Comparison of ENCODE assay signal across 1 cellular context in the genomic region with DNA sequence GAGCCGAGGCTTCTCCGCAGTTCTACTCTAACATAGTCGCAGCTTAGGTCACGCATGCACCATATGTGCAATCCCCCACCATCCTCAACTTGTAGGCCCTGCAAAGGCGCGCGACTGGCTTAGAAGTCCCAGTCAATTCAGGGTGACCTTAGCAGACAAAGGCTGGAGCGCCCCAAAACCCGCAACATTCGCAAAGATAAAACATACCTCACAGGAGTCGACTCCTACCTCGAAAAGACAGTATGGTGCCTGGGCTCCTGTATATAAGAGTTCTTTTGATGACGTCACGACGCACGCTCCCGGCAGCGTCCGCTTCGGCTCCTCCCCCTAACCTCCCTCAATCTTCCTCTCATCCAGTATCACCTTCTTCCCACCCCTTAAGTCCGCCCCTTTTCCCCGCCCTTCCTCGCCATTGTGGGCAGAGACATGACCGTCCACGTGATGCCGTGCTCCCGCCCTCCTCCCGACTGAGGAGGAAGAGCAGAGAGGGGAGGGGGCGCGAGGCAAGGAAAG.
TF ChIP-seq lines count a peak whose summit lies in the region.

A gene (minus strand): TSS at position 237 of the 513 bp plus-strand sequence.

TF ChIP-seq in HepG2, 621 proteins besides CTCF, POLR2A, EP300 and RAD21 (continued from another document and continues in another):
- TF ChIP-seq, protein P1, sequence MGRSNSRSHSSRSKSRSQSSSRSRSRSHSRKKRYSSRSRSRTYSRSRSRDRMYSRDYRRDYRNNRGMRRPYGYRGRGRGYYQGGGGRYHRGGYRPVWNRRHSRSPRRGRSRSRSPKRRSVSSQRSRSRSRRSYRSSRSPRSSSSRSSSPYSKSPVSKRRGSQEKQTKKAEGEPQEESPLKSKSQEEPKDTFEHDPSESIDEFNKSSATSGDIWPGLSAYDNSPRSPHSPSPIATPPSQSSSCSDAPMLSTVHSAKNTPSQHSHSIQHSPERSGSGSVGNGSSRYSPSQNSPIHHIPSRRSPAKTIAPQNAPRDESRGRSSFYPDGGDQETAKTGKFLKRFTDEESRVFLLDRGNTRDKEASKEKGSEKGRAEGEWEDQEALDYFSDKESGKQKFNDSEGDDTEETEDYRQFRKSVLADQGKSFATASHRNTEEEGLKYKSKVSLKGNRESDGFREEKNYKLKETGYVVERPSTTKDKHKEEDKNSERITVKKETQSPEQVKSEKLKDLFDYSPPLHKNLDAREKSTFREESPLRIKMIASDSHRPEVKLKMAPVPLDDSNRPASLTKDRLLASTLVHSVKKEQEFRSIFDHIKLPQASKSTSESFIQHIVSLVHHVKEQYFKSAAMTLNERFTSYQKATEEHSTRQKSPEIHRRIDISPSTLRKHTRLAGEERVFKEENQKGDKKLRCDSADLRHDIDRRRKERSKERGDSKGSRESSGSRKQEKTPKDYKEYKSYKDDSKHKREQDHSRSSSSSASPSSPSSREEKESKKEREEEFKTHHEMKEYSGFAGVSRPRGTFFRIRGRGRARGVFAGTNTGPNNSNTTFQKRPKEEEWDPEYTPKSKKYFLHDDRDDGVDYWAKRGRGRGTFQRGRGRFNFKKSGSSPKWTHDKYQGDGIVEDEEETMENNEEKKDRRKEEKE (IDR thresholded peaks at IDR 0.05), result no peak
- TF ChIP-seq, protein P2, sequence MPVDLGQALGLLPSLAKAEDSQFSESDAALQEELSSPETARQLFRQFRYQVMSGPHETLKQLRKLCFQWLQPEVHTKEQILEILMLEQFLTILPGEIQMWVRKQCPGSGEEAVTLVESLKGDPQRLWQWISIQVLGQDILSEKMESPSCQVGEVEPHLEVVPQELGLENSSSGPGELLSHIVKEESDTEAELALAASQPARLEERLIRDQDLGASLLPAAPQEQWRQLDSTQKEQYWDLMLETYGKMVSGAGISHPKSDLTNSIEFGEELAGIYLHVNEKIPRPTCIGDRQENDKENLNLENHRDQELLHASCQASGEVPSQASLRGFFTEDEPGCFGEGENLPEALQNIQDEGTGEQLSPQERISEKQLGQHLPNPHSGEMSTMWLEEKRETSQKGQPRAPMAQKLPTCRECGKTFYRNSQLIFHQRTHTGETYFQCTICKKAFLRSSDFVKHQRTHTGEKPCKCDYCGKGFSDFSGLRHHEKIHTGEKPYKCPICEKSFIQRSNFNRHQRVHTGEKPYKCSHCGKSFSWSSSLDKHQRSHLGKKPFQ (CRISPR knock-in tag; IDR thresholded peaks at IDR 0.05; ENCODE audit: insufficient replicate concordance), result peak; percentile 1
- TF ChIP-seq, protein P3, sequence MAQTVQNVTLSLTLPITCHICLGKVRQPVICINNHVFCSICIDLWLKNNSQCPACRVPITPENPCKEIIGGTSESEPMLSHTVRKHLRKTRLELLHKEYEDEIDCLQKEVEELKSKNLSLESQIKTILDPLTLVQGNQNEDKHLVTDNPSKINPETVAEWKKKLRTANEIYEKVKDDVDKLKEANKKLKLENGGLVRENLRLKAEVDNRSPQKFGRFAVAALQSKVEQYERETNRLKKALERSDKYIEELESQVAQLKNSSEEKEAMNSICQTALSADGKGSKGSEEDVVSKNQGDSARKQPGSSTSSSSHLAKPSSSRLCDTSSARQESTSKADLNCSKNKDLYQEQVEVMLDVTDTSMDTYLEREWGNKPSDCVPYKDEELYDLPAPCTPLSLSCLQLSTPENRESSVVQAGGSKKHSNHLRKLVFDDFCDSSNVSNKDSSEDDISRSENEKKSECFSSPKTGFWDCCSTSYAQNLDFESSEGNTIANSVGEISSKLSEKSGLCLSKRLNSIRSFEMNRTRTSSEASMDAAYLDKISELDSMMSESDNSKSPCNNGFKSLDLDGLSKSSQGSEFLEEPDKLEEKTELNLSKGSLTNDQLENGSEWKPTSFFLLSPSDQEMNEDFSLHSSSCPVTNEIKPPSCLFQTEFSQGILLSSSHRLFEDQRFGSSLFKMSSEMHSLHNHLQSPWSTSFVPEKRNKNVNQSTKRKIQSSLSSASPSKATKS (CRISPR knock-in tag; IDR thresholded peaks at IDR 0.05), result no peak
- no peak for TF ChIP-seq MAFF (IDR thresholded peaks at IDR 0.05; ENCODE audit: low read depth, low read length)
- TF ChIP-seq ZNF263 (CRISPR knock-in tag; IDR thresholded peaks at IDR 0.05), result peak; percentile 91
- no peak for TF ChIP-seq PAWR (CRISPR knock-in tag; IDR thresholded peaks at IDR 0.05; ENCODE audit: borderline replicate concordance)
- TF ChIP-seq, protein P4, sequence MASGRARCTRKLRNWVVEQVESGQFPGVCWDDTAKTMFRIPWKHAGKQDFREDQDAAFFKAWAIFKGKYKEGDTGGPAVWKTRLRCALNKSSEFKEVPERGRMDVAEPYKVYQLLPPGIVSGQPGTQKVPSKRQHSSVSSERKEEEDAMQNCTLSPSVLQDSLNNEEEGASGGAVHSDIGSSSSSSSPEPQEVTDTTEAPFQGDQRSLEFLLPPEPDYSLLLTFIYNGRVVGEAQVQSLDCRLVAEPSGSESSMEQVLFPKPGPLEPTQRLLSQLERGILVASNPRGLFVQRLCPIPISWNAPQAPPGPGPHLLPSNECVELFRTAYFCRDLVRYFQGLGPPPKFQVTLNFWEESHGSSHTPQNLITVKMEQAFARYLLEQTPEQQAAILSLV (CRISPR knock-in tag; IDR thresholded peaks at IDR 0.05; ENCODE audit: borderline replicate concordance), result peak; percentile 82; the same call in 1 of the 2 replicates
- 0 out of 2 replicates have a peak, but pooled peaks have one; percentile 3 for TF ChIP-seq GATAD1 (CRISPR knock-in tag; IDR thresholded peaks at IDR 0.05)
- TF ChIP-seq ZNF12 (CRISPR knock-in tag; IDR thresholded peaks at IDR 0.05), result no peak
- TF ChIP-seq ZNF382 (CRISPR knock-in tag; IDR thresholded peaks at IDR 0.05; ENCODE audit: borderline replicate concordance), result no peak
- peak; percentile 94 for TF ChIP-seq ATF1 (CRISPR knock-in tag; IDR thresholded peaks at IDR 0.05)
- TF ChIP-seq ZNF225 (CRISPR knock-in tag; IDR thresholded peaks at IDR 0.05), result peak; percentile 83; the same call in 1 of the 2 replicates
- peak; percentile 25; the same call in 1 of the 2 replicates for TF ChIP-seq ONECUT2 (CRISPR knock-in tag; IDR thresholded peaks at IDR 0.05)
- TF ChIP-seq RFXAP (CRISPR knock-in tag; IDR thresholded peaks at IDR 0.05; ENCODE audit: borderline replicate concordance), result peak; percentile 66; the same call in 1 of the 2 replicates
- TF ChIP-seq MXI1 (IDR thresholded peaks at IDR 0.05; ENCODE audit: borderline replicate concordance, low read depth, low read length), result peak; percentile 73; the same call in 2 of the 3 replicates
- TF ChIP-seq KMT2A (CRISPR knock-in tag; IDR thresholded peaks at IDR 0.05), result peak; percentile 61; the same call in 1 of the 2 replicates
- no peak for TF ChIP-seq ZNF121 (CRISPR knock-in tag; IDR thresholded peaks at IDR 0.05)
- TF ChIP-seq FOXP1 (IDR thresholded peaks at IDR 0.05), result no peak
- TF ChIP-seq FOXP1 (CRISPR knock-in tag; IDR thresholded peaks at IDR 0.05), result peak; percentile 18; the same call in 1 of the 2 replicates
- TF ChIP-seq, protein P5, sequence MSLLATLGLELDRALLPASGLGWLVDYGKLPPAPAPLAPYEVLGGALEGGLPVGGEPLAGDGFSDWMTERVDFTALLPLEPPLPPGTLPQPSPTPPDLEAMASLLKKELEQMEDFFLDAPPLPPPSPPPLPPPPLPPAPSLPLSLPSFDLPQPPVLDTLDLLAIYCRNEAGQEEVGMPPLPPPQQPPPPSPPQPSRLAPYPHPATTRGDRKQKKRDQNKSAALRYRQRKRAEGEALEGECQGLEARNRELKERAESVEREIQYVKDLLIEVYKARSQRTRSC (CRISPR knock-in tag; IDR thresholded peaks at IDR 0.05; ENCODE audit: low read depth), result peak; percentile 80; the same call in 1 of the 2 replicates
- TF ChIP-seq RBM22 (optimal IDR thresholded peaks at IDR 0.05; ENCODE audit: low read length), result peak; percentile 79
- TF ChIP-seq, protein P6, sequence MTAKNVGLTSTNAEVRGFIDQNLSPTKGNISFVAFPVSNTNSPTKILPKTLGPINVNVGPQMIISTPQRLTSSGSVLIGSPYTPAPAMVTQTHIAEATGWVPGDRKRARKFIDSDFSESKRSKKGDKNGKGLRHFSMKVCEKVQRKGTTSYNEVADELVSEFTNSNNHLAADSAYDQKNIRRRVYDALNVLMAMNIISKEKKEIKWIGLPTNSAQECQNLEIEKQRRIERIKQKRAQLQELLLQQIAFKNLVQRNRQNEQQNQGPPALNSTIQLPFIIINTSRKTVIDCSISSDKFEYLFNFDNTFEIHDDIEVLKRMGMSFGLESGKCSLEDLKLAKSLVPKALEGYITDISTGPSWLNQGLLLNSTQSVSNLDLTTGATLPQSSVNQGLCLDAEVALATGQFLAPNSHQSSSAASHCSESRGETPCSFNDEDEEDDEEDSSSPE (CRISPR knock-in tag; IDR thresholded peaks at IDR 0.05), result 0 out of 2 replicates have a peak, but pooled peaks have one; percentile 44
- peak; percentile 89 for TF ChIP-seq ZNF781 (CRISPR knock-in tag; IDR thresholded peaks at IDR 0.05; ENCODE audit: borderline replicate concordance, not compliant biosample characterization)
- TF ChIP-seq SOX6 (IDR thresholded peaks at IDR 0.05), result no peak
- no peak for TF ChIP-seq SOX6 (CRISPR knock-in tag; IDR thresholded peaks at IDR 0.05)
- TF ChIP-seq RAD51 (IDR thresholded peaks at IDR 0.05; ENCODE audit: borderline replicate concordance), result peak; percentile 89
- TF ChIP-seq ZNF44 (CRISPR knock-in tag; IDR thresholded peaks at IDR 0.05), result no peak
- TF ChIP-seq, protein P7, sequence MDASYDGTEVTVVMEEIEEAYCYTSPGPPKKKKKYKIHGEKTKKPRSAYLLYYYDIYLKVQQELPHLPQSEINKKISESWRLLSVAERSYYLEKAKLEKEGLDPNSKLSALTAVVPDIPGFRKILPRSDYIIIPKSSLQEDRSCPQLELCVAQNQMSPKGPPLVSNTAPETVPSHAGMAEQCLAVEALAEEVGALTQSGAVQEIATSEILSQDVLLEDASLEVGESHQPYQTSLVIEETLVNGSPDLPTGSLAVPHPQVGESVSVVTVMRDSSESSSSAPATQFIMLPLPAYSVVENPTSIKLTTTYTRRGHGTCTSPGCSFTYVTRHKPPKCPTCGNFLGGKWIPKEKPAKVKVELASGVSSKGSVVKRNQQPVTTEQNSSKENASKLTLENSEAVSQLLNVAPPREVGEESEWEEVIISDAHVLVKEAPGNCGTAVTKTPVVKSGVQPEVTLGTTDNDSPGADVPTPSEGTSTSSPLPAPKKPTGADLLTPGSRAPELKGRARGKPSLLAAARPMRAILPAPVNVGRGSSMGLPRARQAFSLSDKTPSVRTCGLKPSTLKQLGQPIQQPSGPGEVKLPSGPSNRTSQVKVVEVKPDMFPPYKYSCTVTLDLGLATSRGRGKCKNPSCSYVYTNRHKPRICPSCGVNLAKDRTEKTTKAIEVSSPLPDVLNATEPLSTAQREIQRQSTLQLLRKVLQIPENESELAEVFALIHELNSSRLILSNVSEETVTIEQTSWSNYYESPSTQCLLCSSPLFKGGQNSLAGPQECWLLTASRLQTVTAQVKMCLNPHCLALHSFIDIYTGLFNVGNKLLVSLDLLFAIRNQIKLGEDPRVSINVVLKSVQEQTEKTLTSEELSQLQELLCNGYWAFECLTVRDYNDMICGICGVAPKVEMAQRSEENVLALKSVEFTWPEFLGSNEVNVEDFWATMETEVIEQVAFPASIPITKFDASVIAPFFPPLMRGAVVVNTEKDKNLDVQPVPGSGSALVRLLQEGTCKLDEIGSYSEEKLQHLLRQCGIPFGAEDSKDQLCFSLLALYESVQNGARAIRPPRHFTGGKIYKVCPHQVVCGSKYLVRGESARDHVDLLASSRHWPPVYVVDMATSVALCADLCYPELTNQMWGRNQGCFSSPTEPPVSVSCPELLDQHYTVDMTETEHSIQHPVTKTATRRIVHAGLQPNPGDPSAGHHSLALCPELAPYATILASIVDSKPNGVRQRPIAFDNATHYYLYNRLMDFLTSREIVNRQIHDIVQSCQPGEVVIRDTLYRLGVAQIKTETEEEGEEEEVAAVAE (CRISPR knock-in tag; IDR thresholded peaks at IDR 0.05; ENCODE audit: borderline replicate concordance), result peak; percentile 61; the same call in 1 of the 2 replicates
- TF ChIP-seq, protein P8, sequence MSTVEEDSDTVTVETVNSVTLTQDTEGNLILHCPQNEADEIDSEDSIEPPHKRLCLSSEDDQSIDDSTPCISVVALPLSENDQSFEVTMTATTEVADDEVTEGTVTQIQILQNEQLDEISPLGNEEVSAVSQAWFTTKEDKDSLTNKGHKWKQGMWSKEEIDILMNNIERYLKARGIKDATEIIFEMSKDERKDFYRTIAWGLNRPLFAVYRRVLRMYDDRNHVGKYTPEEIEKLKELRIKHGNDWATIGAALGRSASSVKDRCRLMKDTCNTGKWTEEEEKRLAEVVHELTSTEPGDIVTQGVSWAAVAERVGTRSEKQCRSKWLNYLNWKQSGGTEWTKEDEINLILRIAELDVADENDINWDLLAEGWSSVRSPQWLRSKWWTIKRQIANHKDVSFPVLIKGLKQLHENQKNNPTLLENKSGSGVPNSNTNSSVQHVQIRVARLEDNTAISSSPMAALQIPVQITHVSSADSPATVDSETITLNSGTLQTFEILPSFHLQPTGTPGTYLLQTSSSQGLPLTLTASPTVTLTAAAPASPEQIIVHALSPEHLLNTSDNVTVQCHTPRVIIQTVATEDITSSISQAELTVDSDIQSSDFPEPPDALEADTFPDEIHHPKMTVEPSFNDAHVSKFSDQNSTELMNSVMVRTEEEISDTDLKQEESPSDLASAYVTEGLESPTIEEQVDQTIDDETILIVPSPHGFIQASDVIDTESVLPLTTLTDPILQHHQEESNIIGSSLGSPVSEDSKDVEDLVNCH (CRISPR knock-in tag; IDR thresholded peaks at IDR 0.05), result 0 out of 2 replicates have a peak, but pooled peaks have one; percentile 36
- TF ChIP-seq TEAD2 (CRISPR knock-in tag; IDR thresholded peaks at IDR 0.05), result 0 out of 2 replicates have a peak, but pooled peaks have one; percentile 47
- TF ChIP-seq SALL2 (CRISPR knock-in tag; IDR thresholded peaks at IDR 0.05), result peak; percentile 49; the same call in 1 of the 2 replicates
- TF ChIP-seq ZNF33A (CRISPR knock-in tag; IDR thresholded peaks at IDR 0.05; ENCODE audit: borderline replicate concordance), result no peak
- TF ChIP-seq RFX3 (CRISPR knock-in tag; IDR thresholded peaks at IDR 0.05), result 0 out of 2 replicates have a peak, but pooled peaks have one; percentile 32
- TF ChIP-seq MEIS1 (CRISPR knock-in tag; IDR thresholded peaks at IDR 0.05; ENCODE audit: borderline replicate concordance), result no peak
- TF ChIP-seq PHF8 (CRISPR knock-in tag; IDR thresholded peaks at IDR 0.05), result peak; percentile 52; the same call in 1 of the 2 replicates
- 0 out of 2 replicates have a peak, but pooled peaks have one; percentile 33 for TF ChIP-seq EED (CRISPR knock-in tag; IDR thresholded peaks at IDR 0.05)
- TF ChIP-seq, protein P9, sequence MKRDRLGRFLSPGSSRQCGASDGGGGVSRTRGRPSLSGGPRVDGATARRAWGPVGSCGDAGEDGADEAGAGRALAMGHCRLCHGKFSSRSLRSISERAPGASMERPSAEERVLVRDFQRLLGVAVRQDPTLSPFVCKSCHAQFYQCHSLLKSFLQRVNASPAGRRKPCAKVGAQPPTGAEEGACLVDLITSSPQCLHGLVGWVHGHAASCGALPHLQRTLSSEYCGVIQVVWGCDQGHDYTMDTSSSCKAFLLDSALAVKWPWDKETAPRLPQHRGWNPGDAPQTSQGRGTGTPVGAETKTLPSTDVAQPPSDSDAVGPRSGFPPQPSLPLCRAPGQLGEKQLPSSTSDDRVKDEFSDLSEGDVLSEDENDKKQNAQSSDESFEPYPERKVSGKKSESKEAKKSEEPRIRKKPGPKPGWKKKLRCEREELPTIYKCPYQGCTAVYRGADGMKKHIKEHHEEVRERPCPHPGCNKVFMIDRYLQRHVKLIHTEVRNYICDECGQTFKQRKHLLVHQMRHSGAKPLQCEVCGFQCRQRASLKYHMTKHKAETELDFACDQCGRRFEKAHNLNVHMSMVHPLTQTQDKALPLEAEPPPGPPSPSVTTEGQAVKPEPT (CRISPR knock-in tag; IDR thresholded peaks at IDR 0.05; ENCODE audit: low read depth), result no peak
- peak; percentile 80 for TF ChIP-seq YY1 (IDR thresholded peaks at IDR 0.05; ENCODE audit: insufficient read depth, insufficient replicate concordance, low read depth, low read length)
- peak; percentile 97 for TF ChIP-seq GTF2F1 (IDR thresholded peaks at IDR 0.05; ENCODE audit: low read length)
- no peak for TF ChIP-seq ZNF329 (CRISPR knock-in tag; IDR thresholded peaks at IDR 0.05; ENCODE audit: low read depth)
- TF ChIP-seq ZNF816 (CRISPR knock-in tag; IDR thresholded peaks at IDR 0.05; ENCODE audit: borderline replicate concordance), result 0 out of 2 replicates have a peak, but pooled peaks have one; percentile 44
